Comparison of ENCODE assay signal across 8 cellular contexts in genomic region chr6:26103770-26104456, GRCh38. TPM values are rescaled to one million over a fixed set of nuclear protein-coding genes. Genes with fewer than 3 reads are reported as not detected.
DNase-seq lines count a peak whose midpoint lies in the region; ATAC-seq lines count a peak whose summit lies in the region.

No MANE protein-coding gene starts in this region.

- peak overlapping the region; percentile 88 for H3K9ac ChIP-seq in mesenchymal stem cell (ENCODE audit: low read length)

- H3K4me3 Mint-ChIP-seq in CD4-positive, CD25-positive, alpha-beta regulatory T cell = peak overlapping the region; percentile 91 to 93 (median 92)
- H3K4me3 Mint-ChIP-seq in effector memory CD8-positive, alpha-beta T cell = peak overlapping the region; percentile 82 to 85

- DNase-seq in CD4-positive, CD25-positive, alpha-beta regulatory T cell = peak; percentile 80 to 96 (median 93)
- DNase-seq in NOMO-1 (lab: John Stamatoyannopoulos, UW; ENCODE audit: unreplicated experiment in 2 of 2) (peak; percentile 89 to 96), mesenchymal stem cell (peak; percentile 96)
- DNase-seq in activated CD8-positive, alpha-beta memory T cell treated with anti-CD3 and anti-CD28 coated beads for 48 hours (ENCODE audit: low read depth in 2 of 3, low spot score in 2 of 3) = peak; percentile 71 to 80 (median 74)
- DNase-seq in effector memory CD8-positive, alpha-beta T cell = peak; percentile 87 to 94 (median 87)
- peak; percentile 71 for DNase-seq in stimulated activated CD8-positive, alpha-beta memory T cell treated with anti-CD3 and anti-CD28 coated beads, Interleukin-12 subunit alpha, Interleukin-12 subunit beta, amount 100 ng/mL, for 4 hours (ENCODE audit: low read depth)

- H2AFZ ChIP-seq in mesenchymal stem cell (ENCODE audit: low read depth, low read length) = no peak overlapping the region

- peak overlapping the region; percentile 47 for H4K8ac ChIP-seq in mesenchymal stem cell (ENCODE audit: low read length)

- peaks cover 5 to 22% (median 12%) of the 10 kb centered on the region in 4 donors for H3K4me1 Mint-ChIP-seq in CD4-positive, CD25-positive, alpha-beta regulatory T cell
- peaks cover 11 to 12% of the 10 kb centered on the region in 2 donors for H3K4me1 Mint-ChIP-seq in effector memory CD8-positive, alpha-beta T cell (ENCODE audit: low read depth in 2 of 2)

- no peak overlapping the region for H2BK5ac ChIP-seq in mesenchymal stem cell (ENCODE audit: low read depth, low read length, poor library complexity, severe bottlenecking)

- peak overlapping the region; percentile 85 for H3K4me3 ChIP-seq in CD4-positive, CD25-positive, alpha-beta regulatory T cell (ENCODE audit: low read depth, low read length)
- peak overlapping the region; percentile 45 to 81 for H3K4me3 ChIP-seq in mesenchymal stem cell (ENCODE audit: insufficient read depth in 1 of 2, low read depth in 1 of 2, low read length in 2 of 2)

- ATAC-seq in CD4-positive, CD25-positive, alpha-beta regulatory T cell (ENCODE audit: low read depth in 2 of 2) = peak; percentile 92 to 95
- ATAC-seq in GM19438 (IDR thresholded peaks at IDR 0.05; ENCODE audit: low read depth, unreplicated experiment) (peak; percentile 90), HG03571 (IDR thresholded peaks at IDR 0.05; ENCODE audit: unreplicated experiment) (peak; percentile 86)
- ATAC-seq in effector memory CD8-positive, alpha-beta T cell (replicated peaks) = peak; percentile 92

- peaks cover 12% of the 10 kb centered on the region for H3K27me3 Mint-ChIP-seq in CD4-positive, CD25-positive, alpha-beta regulatory T cell
- H3K27me3 Mint-ChIP-seq in effector memory CD8-positive, alpha-beta T cell = no peaks in the 10 kb centered on the region

- peak overlapping the region; percentile 71 for H3K4me2 ChIP-seq in mesenchymal stem cell (ENCODE audit: low read length, poor library complexity, severe bottlenecking)

- no peak overlapping the region for H3K23ac ChIP-seq in mesenchymal stem cell (ENCODE audit: low read length in 2 of 2)

- H3K18ac ChIP-seq in mesenchymal stem cell (ENCODE audit: low read depth in 1 of 2, low read length in 2 of 2) = peak overlapping the region in 1 of 2 experiments; percentile 77

- H3K9me3 Mint-ChIP-seq in CD4-positive, CD25-positive, alpha-beta regulatory T cell = peaks cover 0 to 3% (median 0%) of the 10 kb centered on the region in 7 donors
- no peaks in the 10 kb centered on the region for H3K9me3 Mint-ChIP-seq in effector memory CD8-positive, alpha-beta T cell

- no peaks in the 10 kb centered on the region for H3K36me3 Mint-ChIP-seq in CD4-positive, CD25-positive, alpha-beta regulatory T cell
- H3K36me3 Mint-ChIP-seq in effector memory CD8-positive, alpha-beta T cell (ENCODE audit: insufficient read depth) = peaks cover 22% of the 10 kb centered on the region

- H4K91ac ChIP-seq in mesenchymal stem cell (ENCODE audit: low read length) = peak overlapping the region; percentile 73

- peak overlapping the region; percentile 99 to 100 (median 99) for H3K27ac Mint-ChIP-seq in CD4-positive, CD25-positive, alpha-beta regulatory T cell
- H3K27ac Mint-ChIP-seq in effector memory CD8-positive, alpha-beta T cell = peak overlapping the region; percentile 96 to 100

- H2BK15ac ChIP-seq in mesenchymal stem cell (ENCODE audit: low read depth, poor library complexity, severe bottlenecking) = no peak overlapping the region

- H3K79me1 ChIP-seq in mesenchymal stem cell (replicated peaks; ENCODE audit: low read length, poor library complexity, severe bottlenecking) = peaks cover 2% of the 10 kb centered on the region

- peaks cover 17% of the 10 kb centered on the region for H3K4me1 ChIP-seq in CD4-positive, CD25-positive, alpha-beta regulatory T cell (ENCODE audit: control insufficient read depth, insufficient read depth, low read length, poor library complexity, severe bottlenecking)
- H3K4me1 ChIP-seq in mesenchymal stem cell (ENCODE audit: control insufficient read depth, insufficient read depth, low read depth, low read length) = peaks cover 5% of the 10 kb centered on the region

- H3K27me3 ChIP-seq in CD4-positive, CD25-positive, alpha-beta regulatory T cell (ENCODE audit: control insufficient read depth, insufficient read depth, low read length) = no peaks in the 10 kb centered on the region
- H3K27me3 ChIP-seq in mesenchymal stem cell (ENCODE audit: control insufficient read depth in 1 of 2, insufficient read depth in 1 of 2, low read length in 2 of 2) = no peaks in the 10 kb centered on the region

- 1% methylated on average over 35 of the region's 39 CpGs for WGBS in mesenchymal stem cell

- H3K9me3 ChIP-seq in CD4-positive, CD25-positive, alpha-beta regulatory T cell (ENCODE audit: control insufficient read depth in 2 of 2, low read length in 2 of 2) = no peaks in the 10 kb centered on the region
- H3K9me3 ChIP-seq in mesenchymal stem cell (ENCODE audit: control insufficient read depth, low read length) = no peaks in the 10 kb centered on the region

- no peak overlapping the region for H2BK120ac ChIP-seq in mesenchymal stem cell (ENCODE audit: low read depth, low read length)

- no peak overlapping the region for H2AK5ac ChIP-seq in mesenchymal stem cell (ENCODE audit: low read length, severe bottlenecking)

- no peak overlapping the region for H3K14ac ChIP-seq in mesenchymal stem cell (ENCODE audit: low read length in 2 of 2)

- H3K4ac ChIP-seq in mesenchymal stem cell (ENCODE audit: low read depth in 1 of 2, low read length in 2 of 2) = no peak overlapping the region

- peak overlapping the region; percentile 97 for H3K27ac ChIP-seq in CD4-positive, CD25-positive, alpha-beta regulatory T cell (ENCODE audit: insufficient read depth, low read length, poor library complexity, severe bottlenecking)
- H3K27ac ChIP-seq in mesenchymal stem cell (ENCODE audit: low read length, poor library complexity, severe bottlenecking) = peak overlapping the region; percentile 77

- no peak overlapping the region for H2BK12ac ChIP-seq in mesenchymal stem cell (ENCODE audit: low read length in 2 of 2)

- H3K36me3 ChIP-seq in CD4-positive, CD25-positive, alpha-beta regulatory T cell (ENCODE audit: control insufficient read depth, insufficient read depth, low read length) = no peaks in the 10 kb centered on the region
- peaks cover 0 to 4% of the 10 kb centered on the region in 2 experiments for H3K36me3 ChIP-seq in mesenchymal stem cell (ENCODE audit: control insufficient read depth in 1 of 2, insufficient read depth in 2 of 2, low read depth in 1 of 2, low read length in 2 of 2)

RNA-seq across cellular contexts. Expression of gene HFE, which starts 16.7 kb away (rescaled TPM):
- total RNA-seq in CD4-positive, CD25-positive, alpha-beta regulatory T cell = 2.6 TPM
- polyA plus RNA-seq in CD4-positive, CD25-positive, alpha-beta regulatory T cell = 1 to 10 TPM; 1.2 to 2.5 (median 2.4) TPM
- 10.1 TPM for polyA plus RNA-seq in mesenchymal stem cell (2013, experiment 1 of 2)
- polyA plus RNA-seq in mesenchymal stem cell (2013, experiment 2 of 2) = 9.2 TPM

Comparison
In these comparisons a context has a peak if more than half of its experiments do, and no peak if none do; other contexts are left out.
1. Peak in every context shown above with its lines: DNase-seq, ATAC-seq, H3K4me3 ChIP-seq and H3K27ac ChIP-seq.